35 cellular contexts compared by ENCODE assay signal in the genomic region with DNA sequence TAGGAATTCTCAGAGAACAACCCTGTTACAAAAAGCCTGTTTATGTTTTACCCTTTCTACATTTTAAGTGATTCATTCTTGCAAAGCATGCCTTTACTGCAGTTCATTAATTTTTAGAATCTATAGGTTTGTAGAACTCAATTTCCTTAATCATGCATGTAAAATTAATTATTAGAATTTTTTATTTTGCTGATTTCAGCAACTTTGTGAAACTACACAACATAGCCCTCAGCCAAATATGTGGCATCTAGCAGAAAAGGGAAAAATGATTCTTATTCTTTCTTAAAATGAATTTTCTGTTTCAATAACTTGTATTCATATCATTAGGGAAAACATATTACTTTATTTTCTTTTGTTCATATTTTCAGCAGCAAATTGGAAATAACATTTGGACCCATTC.
"Had no signal": no experiment of that assay in that cellular context is flagged by ENCODE, and none has a peak within 500 bp of the region (broad histone marks: within the 10 kb centered on the region; RNA-seq: fewer than 3 reads in every experiment).

No MANE protein-coding gene starts in this region.

- H3K36me3 ChIP-seq: MG63 had no signal

- H3K9me3 ChIP-seq: MG63 had no signal

- DNase-seq: Kasumi-1, MG63, MM.1S, MV-4-11, NCI-H1048, NCI-H1092, NCI-H1092 treated with DMSO at 0.1 percent for 48 hours, NCI-H1105, NCI-H1105 treated with DMSO at 0.1 percent for 48 hours, NCI-H1417, NCI-H1417 treated with DMSO at 0.1 percent for 48 hours, NCI-H1436, NCI-H1436 treated with DMSO at 0.1 percent for 48 hours, NCI-H146, NCI-H1694, NCI-H1694 treated with DMSO at 0.1 percent for 48 hours, NCI-H187, NCI-H187 treated with DMSO at 0.1 percent for 48 hours, NCI-H1930, NCI-H2029, NCI-H2029 treated with DMSO at 0.1 percent for 48 hours, NCI-H2081, NCI-H2081 treated with DMSO at 0.1 percent for 48 hours, NCI-H2107, NCI-H2171, NCI-H2171 treated with DMSO at 0.1 percent for 48 hours, NCI-H2227 treated with DMSO at 0.1 percent for 48 hours, NCI-H226, NCI-H345, NCI-H446, NCI-H446 treated with DMSO at 0.1 percent for 48 hours, NCI-H510A, NCI-H510A treated with DMSO at 0.1 percent for 48 hours, NCI-H524, NCI-H524 treated with DMSO at 0.1 percent for 48 hours had no signal

- H3K4me3 ChIP-seq: MG63 had no signal

- H3K27me3 ChIP-seq: MG63 had no signal
